ENCODE assay signal across 11 cellular contexts in genomic region chr12:113086249-113087164, GRCh38. TPM values are rescaled to one million over a fixed set of nuclear protein-coding genes. Genes with fewer than 3 reads are reported as not detected.
DNase-seq lines count a peak whose midpoint lies in the region; ATAC-seq and TF ChIP-seq lines count a peak whose summit lies in the region.
"Had no signal": no experiment of that assay in that cellular context is flagged by ENCODE, and none has a peak within 500 bp of the region (broad histone marks: within the 10 kb centered on the region; RNA-seq: fewer than 3 reads in every experiment).

No MANE protein-coding gene starts in this region.

- H3K9me3 ChIP-seq in DND-41 (ENCODE audit: insufficient read depth, low read length, severe bottlenecking), result no peaks in the 10 kb centered on the region

- H3K27ac Mint-ChIP-seq in activated naive CD8-positive, alpha-beta T cell, result peak overlapping the region; percentile 84
- H3K27ac Mint-ChIP-seq in natural killer cell treated with Interleukin-12 subunit alpha and Interleukin-12 subunit beta and Interleukin-15 and Interleukin-18, amount 100 ng/mL, for 72 hours, result peak overlapping the region; percentile 4 to 72

- peak; percentile 94 for DNase-seq in DND-41
- peak; percentile 81 for DNase-seq in NAMALWA (ENCODE audit: low spot score)
- no peak for DNase-seq in natural killer cell treated with Interleukin-12 subunit alpha and Interleukin-12 subunit beta and Interleukin-15 and Interleukin-18, amount 100 ng/mL, for 72 hours (ENCODE audit: low spot score)
- DNase-seq in GDM1 (lab: John Stamatoyannopoulos, UW), result no peak
- DNase-seq in NCI-H1436 (lab: John Stamatoyannopoulos, UW), result no peak
- DNase-seq: NCI-H526 had no signal

- ATAC-seq in DND-41 (ENCODE audit: insufficient read depth, low read depth) (peak; percentile 64), GM18511 (IDR thresholded peaks at IDR 0.05; ENCODE audit: unreplicated experiment) (no peak), GM21786 (IDR thresholded peaks at IDR 0.05; ENCODE audit: unreplicated experiment) (no peak)
- peak in 1 of 2 donors; percentile 51 for ATAC-seq in natural killer cell treated with Interleukin-12 subunit alpha and Interleukin-12 subunit beta and Interleukin-15 and Interleukin-18, amount 100 ng/mL, for 72 hours

- H3K4me3 Mint-ChIP-seq in activated naive CD8-positive, alpha-beta T cell, result peak overlapping the region; percentile 70
- H3K4me3 Mint-ChIP-seq in natural killer cell treated with Interleukin-12 subunit alpha and Interleukin-12 subunit beta and Interleukin-15 and Interleukin-18, amount 100 ng/mL, for 72 hours, result peak overlapping the region; percentile 32

- H3K9ac ChIP-seq in DND-41 (ENCODE audit: low read depth, low read length), result peak overlapping the region; percentile 57

- H3K27ac ChIP-seq in DND-41 (ENCODE audit: low read length), result peak overlapping the region; percentile 95
- H3K27ac ChIP-seq: HL-60 had no signal

- H3K79me2 ChIP-seq in DND-41 (ENCODE audit: insufficient read depth, low read length), result peaks cover 82% of the 10 kb centered on the region

- peaks cover 5% of the 10 kb centered on the region; the same call in 1 of the 2 replicates for H4K20me1 ChIP-seq in DND-41 (ENCODE audit: insufficient read depth, low read length)

- H3K4me3 ChIP-seq in DND-41 (ENCODE audit: low read depth in 1 of 2, low read length in 2 of 2), result peak overlapping the region in 1 of 2 experiments; percentile 35; a peak in 1 of 4 replicates

- no peaks in the 10 kb centered on the region for H3K27me3 ChIP-seq in DND-41 (ENCODE audit: insufficient read depth, low read length, poor library complexity)

- no peak overlapping the region for H2AFZ ChIP-seq in DND-41 (ENCODE audit: low read depth, low read length)

- peaks cover 100% of the 10 kb centered on the region for H3K4me1 ChIP-seq in DND-41 (ENCODE audit: insufficient read depth, low read length)

- H3K4me2 ChIP-seq in DND-41 (ENCODE audit: insufficient read depth, low read length), result peak overlapping the region; percentile 49

- no peaks in the 10 kb centered on the region for H3K9me3 Mint-ChIP-seq in activated naive CD8-positive, alpha-beta T cell (ENCODE audit: low read depth)
- no peaks in the 10 kb centered on the region for H3K9me3 Mint-ChIP-seq in natural killer cell treated with Interleukin-12 subunit alpha and Interleukin-12 subunit beta and Interleukin-15 and Interleukin-18, amount 100 ng/mL, for 72 hours

- peaks cover 88% of the 10 kb centered on the region for H3K36me3 ChIP-seq in DND-41 (ENCODE audit: insufficient read depth, low read length)

- H3K4me1 Mint-ChIP-seq in activated naive CD8-positive, alpha-beta T cell (ENCODE audit: low read depth), result peaks cover 66% of the 10 kb centered on the region
- H3K4me1 Mint-ChIP-seq in natural killer cell treated with Interleukin-12 subunit alpha and Interleukin-12 subunit beta and Interleukin-15 and Interleukin-18, amount 100 ng/mL, for 72 hours (ENCODE audit: low read depth in 2 of 2), result peaks cover 39 to 50% of the 10 kb centered on the region in 2 donors

- H3K36me3 Mint-ChIP-seq in activated naive CD8-positive, alpha-beta T cell, result no peaks in the 10 kb centered on the region
- H3K36me3 Mint-ChIP-seq in natural killer cell treated with Interleukin-12 subunit alpha and Interleukin-12 subunit beta and Interleukin-15 and Interleukin-18, amount 100 ng/mL, for 72 hours, result no peaks in the 10 kb centered on the region

- no peaks in the 10 kb centered on the region for H3K27me3 Mint-ChIP-seq in activated naive CD8-positive, alpha-beta T cell
- no peaks in the 10 kb centered on the region for H3K27me3 Mint-ChIP-seq in natural killer cell treated with Interleukin-12 subunit alpha and Interleukin-12 subunit beta and Interleukin-15 and Interleukin-18, amount 100 ng/mL, for 72 hours

- no peak for TF ChIP-seq CTCF in DND-41 (IDR thresholded peaks at IDR 0.05; ENCODE audit: borderline replicate concordance, extremely low read depth, low read length, poor library complexity, severe bottlenecking)

RNA-seq across cellular contexts. Expression of gene DTX1, which starts 30.0 kb away (rescaled TPM):
- total RNA-seq in natural killer cell treated with Interleukin-12 subunit alpha and Interleukin-12 subunit beta and Interleukin-15 and Interleukin-18, amount 100 ng/mL, for 72 hours, result 1 to 10 TPM in 1 of 2 donors, not detected in 1; 1.2 TPM

RNA-seq across cellular contexts. Expression of gene RASAL1, which starts 49.1 kb away (rescaled TPM):
- total RNA-seq in natural killer cell treated with Interleukin-12 subunit alpha and Interleukin-12 subunit beta and Interleukin-15 and Interleukin-18, amount 100 ng/mL, for 72 hours, result not detected
- total RNA-seq: lung microvascular endothelial cell had no signal

Comparison
In these comparisons a context has a peak if more than half of its experiments do, and no peak if none do; other contexts are left out.
1. DNase-seq: peak in DND-41 (single experiment) and NAMALWA (single experiment); none in natural killer cell treated with Interleukin-12 subunit alpha and Interleukin-12 subunit beta and Interleukin-15 and Interleukin-18, amount 100 ng/mL, for 72 hours (single experiment), GDM1 (single experiment) and NCI-H1436 (single experiment).